In genomic region chr13:51998723-51999471, GRCh38 we compare ENCODE assay signal across 1 cellular context.
TF ChIP-seq lines count a peak whose summit lies in the region.

No MANE protein-coding gene starts in this region.

TF ChIP-seq in HepG2, 621 proteins besides CTCF, POLR2A, EP300 and RAD21 (continues in another document):
- TF ChIP-seq HOMEZ (CRISPR knock-in tag; IDR thresholded peaks at IDR 0.05; ENCODE audit: low read depth) (0 out of 2 replicates have a peak, but pooled peaks have one; percentile 37), ZNF691 (CRISPR knock-in tag; IDR thresholded peaks at IDR 0.05; ENCODE audit: borderline replicate concordance, low read depth) (no peak), TBL1XR1 (IDR thresholded peaks at IDR 0.05; ENCODE audit: borderline replicate concordance, low read length, partially characterized antibody) (no peak), STAT6 (CRISPR knock-in tag; IDR thresholded peaks at IDR 0.05; ENCODE audit: borderline replicate concordance) (no peak), SNAPC4 (CRISPR knock-in tag; IDR thresholded peaks at IDR 0.05) (no peak), HNF4G (IDR thresholded peaks at IDR 0.05; ENCODE audit: borderline replicate concordance, low read depth, low read length) (0 out of 2 replicates have a peak, but pooled peaks have one; percentile 24), HNF4G (CRISPR knock-in tag; IDR thresholded peaks at IDR 0.05; ENCODE audit: borderline replicate concordance, low read depth) (no peak), ZNF143 (CRISPR knock-in tag; IDR thresholded peaks at IDR 0.05) (0 out of 2 replicates have a peak, but pooled peaks have one; percentile 26), FOXP1 (IDR thresholded peaks at IDR 0.05) (no peak), FOXP1 (CRISPR knock-in tag; IDR thresholded peaks at IDR 0.05) (0 out of 2 replicates have a peak, but pooled peaks have one; percentile 30), HOXD1 (CRISPR knock-in tag; IDR thresholded peaks at IDR 0.05) (no peak), SAP130 (CRISPR knock-in tag; IDR thresholded peaks at IDR 0.05; ENCODE audit: low read depth) (peak; percentile 46; the same call in 1 of the 2 replicates), ATRX (CRISPR knock-in tag; IDR thresholded peaks at IDR 0.05; ENCODE audit: borderline replicate concordance) (no peak), PITX1 (CRISPR knock-in tag; IDR thresholded peaks at IDR 0.05) (peak; percentile 33; the same call in 1 of the 2 replicates), CCDC6 (CRISPR knock-in tag; IDR thresholded peaks at IDR 0.05) (peak; percentile 62; the same call in 1 of the 2 replicates), KDM6A (CRISPR knock-in tag; IDR thresholded peaks at IDR 0.05; ENCODE audit: low read depth) (0 out of 2 replicates have a peak, but pooled peaks have one; percentile 9), PRMT3 (CRISPR knock-in tag; IDR thresholded peaks at IDR 0.05; ENCODE audit: borderline replicate concordance, low read depth) (no peak), SOX13 (IDR thresholded peaks at IDR 0.05) (no peak), SOX13 (CRISPR knock-in tag; conservative IDR thresholded peaks at IDR 0.05 in 1 of 2, IDR thresholded peaks at IDR 0.05 in 1 of 2) (peak in 1 of 2 experiments; percentile 53; a peak in 2 of 4 replicates), BCLAF1 (IDR thresholded peaks at IDR 0.05) (no peak), HNF1A (IDR thresholded peaks at IDR 0.05; ENCODE audit: low read depth) (no peak), HNF1A (CRISPR knock-in tag; IDR thresholded peaks at IDR 0.05; ENCODE audit: borderline replicate concordance) (0 out of 2 replicates have a peak, but pooled peaks have one; percentile 30), ZNF17 (CRISPR knock-in tag; IDR thresholded peaks at IDR 0.05) (no peak), NCOA2 (CRISPR knock-in tag; IDR thresholded peaks at IDR 0.05) (peak; percentile 33; the same call in 1 of the 2 replicates), SIX1 (CRISPR knock-in tag; IDR thresholded peaks at IDR 0.05; ENCODE audit: borderline replicate concordance) (peak; percentile 95), PPARG (CRISPR knock-in tag; conservative IDR thresholded peaks at IDR 0.05) (0 out of 2 replicates have a peak, but pooled peaks have one; percentile 41), ZSCAN20 (CRISPR knock-in tag; IDR thresholded peaks at IDR 0.05; ENCODE audit: borderline replicate concordance) (no peak), HOXA3 (CRISPR knock-in tag; IDR thresholded peaks at IDR 0.05) (peak; percentile 19; the same call in 1 of the 2 replicates), ZNF891 (CRISPR knock-in tag; IDR thresholded peaks at IDR 0.05) (no peak), SNAI1 (CRISPR knock-in tag; IDR thresholded peaks at IDR 0.05; ENCODE audit: borderline replicate concordance) (no peak), SOX5 (CRISPR knock-in tag; IDR thresholded peaks at IDR 0.05; ENCODE audit: borderline replicate concordance) (peak; percentile 44; the same call in 1 of the 2 replicates), ASH2L (IDR thresholded peaks at IDR 0.05; ENCODE audit: insufficient read length, low read depth, low read length) (peak; percentile 16), NCOR1 (IDR thresholded peaks at IDR 0.05; ENCODE audit: borderline replicate concordance, low read length) (no peak), POLR2G (IDR thresholded peaks at IDR 0.05; ENCODE audit: low read depth, low read length) (peak; percentile 50), GATAD2A (CRISPR knock-in tag; IDR thresholded peaks at IDR 0.05) (peak; percentile 39; the same call in 1 of the 2 replicates), FIP1L1 (IDR thresholded peaks at IDR 0.05; ENCODE audit: borderline replicate concordance, insufficient read depth, low read depth, low read length) (no peak), ZNF720 (CRISPR knock-in tag; IDR thresholded peaks at IDR 0.05) (no peak), TEAD3 (CRISPR knock-in tag; optimal IDR thresholded peaks at IDR 0.05; ENCODE audit: borderline replicate concordance) (peak; percentile 18), TAF1 (CRISPR knock-in tag; IDR thresholded peaks at IDR 0.05) (peak; percentile 42; the same call in 1 of the 2 replicates)
